ENCODE assay signal across 1 cellular context in the genomic region with DNA sequence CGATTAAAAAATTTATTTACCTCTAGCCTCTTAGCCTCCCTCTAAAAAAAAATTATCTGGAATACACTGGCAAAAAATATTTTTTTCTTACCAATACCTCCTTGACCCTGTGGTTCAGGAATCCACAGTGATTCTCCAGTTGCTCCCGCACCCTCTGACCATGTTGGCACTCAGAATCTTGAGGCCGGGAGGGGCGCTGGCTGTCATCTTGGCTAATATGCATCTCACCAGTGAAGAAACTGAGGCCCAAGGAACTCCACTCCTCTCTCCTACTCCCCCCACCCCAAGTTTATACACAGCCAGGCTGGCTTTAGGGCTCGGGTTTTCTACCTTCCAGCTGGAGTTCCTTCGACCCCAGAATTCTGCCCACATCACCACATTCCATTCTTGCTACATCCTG.
TF ChIP-seq lines count a peak whose summit lies in the region.

No MANE protein-coding gene starts in this region.

TF ChIP-seq in SK-N-SH, 30 proteins besides CTCF, POLR2A, EP300 and RAD21 (continued from another document):
- TF ChIP-seq SIN3A (IDR thresholded peaks at IDR 0.05; ENCODE audit: borderline replicate concordance, low read depth, low read length) (no peak), SMC3 (IDR thresholded peaks at IDR 0.05; ENCODE audit: low read depth, low read length) (no peak), GATA2 (CRISPR knock-in tag; IDR thresholded peaks at IDR 0.05) (no peak), RFX5 (IDR thresholded peaks at IDR 0.05; ENCODE audit: low read length) (no peak)
